In genomic region chr2:64019975-64020281, GRCh38 we compare ENCODE assay signal across 1 cellular context.
TF ChIP-seq lines count a peak whose summit lies in the region.

No MANE protein-coding gene starts in this region.

TF ChIP-seq in HepG2, 621 proteins besides CTCF, POLR2A, EP300 and RAD21 (continued from another document):
- TF ChIP-seq NR2F1 (CRISPR knock-in tag; IDR thresholded peaks at IDR 0.05) (0 out of 4 replicates have a peak, but pooled peaks of 1 of the 2 experiments have one; percentile 12), KDM3A (CRISPR knock-in tag; IDR thresholded peaks at IDR 0.05; ENCODE audit: low read depth) (no peak), BCL3 (CRISPR knock-in tag; IDR thresholded peaks at IDR 0.05) (no peak), ZNF563 (CRISPR knock-in tag; IDR thresholded peaks at IDR 0.05) (no peak), TIGD3 (CRISPR knock-in tag; IDR thresholded peaks at IDR 0.05; ENCODE audit: borderline replicate concordance) (0 out of 2 replicates have a peak, but pooled peaks have one; percentile 8), ZNF564 (CRISPR knock-in tag; IDR thresholded peaks at IDR 0.05) (no peak), MLLT10 (CRISPR knock-in tag; IDR thresholded peaks at IDR 0.05) (no peak), NRL (CRISPR knock-in tag; IDR thresholded peaks at IDR 0.05; ENCODE audit: borderline replicate concordance) (no peak), FOSL2 (CRISPR knock-in tag; IDR thresholded peaks at IDR 0.05) (no peak), ATF1 (CRISPR knock-in tag; IDR thresholded peaks at IDR 0.05) (peak; percentile 12; the same call in 1 of the 2 replicates), TP53 (CRISPR knock-in tag; conservative IDR thresholded peaks at IDR 0.05) (no peak), ZNF589 (CRISPR knock-in tag; conservative IDR thresholded peaks at IDR 0.05) (0 out of 2 replicates have a peak, but pooled peaks have one; percentile 21), ZFP1 (CRISPR knock-in tag; IDR thresholded peaks at IDR 0.05) (no peak), PHB2 (IDR thresholded peaks at IDR 0.05; ENCODE audit: partially characterized antibody) (no peak), ZNF24 (IDR thresholded peaks at IDR 0.05) (no peak), PAXIP1 (CRISPR knock-in tag; conservative IDR thresholded peaks at IDR 0.05) (0 out of 2 replicates have a peak, but pooled peaks have one; percentile 6)
